Comparison of ENCODE assay signal across 1 cellular context in the genomic region with DNA sequence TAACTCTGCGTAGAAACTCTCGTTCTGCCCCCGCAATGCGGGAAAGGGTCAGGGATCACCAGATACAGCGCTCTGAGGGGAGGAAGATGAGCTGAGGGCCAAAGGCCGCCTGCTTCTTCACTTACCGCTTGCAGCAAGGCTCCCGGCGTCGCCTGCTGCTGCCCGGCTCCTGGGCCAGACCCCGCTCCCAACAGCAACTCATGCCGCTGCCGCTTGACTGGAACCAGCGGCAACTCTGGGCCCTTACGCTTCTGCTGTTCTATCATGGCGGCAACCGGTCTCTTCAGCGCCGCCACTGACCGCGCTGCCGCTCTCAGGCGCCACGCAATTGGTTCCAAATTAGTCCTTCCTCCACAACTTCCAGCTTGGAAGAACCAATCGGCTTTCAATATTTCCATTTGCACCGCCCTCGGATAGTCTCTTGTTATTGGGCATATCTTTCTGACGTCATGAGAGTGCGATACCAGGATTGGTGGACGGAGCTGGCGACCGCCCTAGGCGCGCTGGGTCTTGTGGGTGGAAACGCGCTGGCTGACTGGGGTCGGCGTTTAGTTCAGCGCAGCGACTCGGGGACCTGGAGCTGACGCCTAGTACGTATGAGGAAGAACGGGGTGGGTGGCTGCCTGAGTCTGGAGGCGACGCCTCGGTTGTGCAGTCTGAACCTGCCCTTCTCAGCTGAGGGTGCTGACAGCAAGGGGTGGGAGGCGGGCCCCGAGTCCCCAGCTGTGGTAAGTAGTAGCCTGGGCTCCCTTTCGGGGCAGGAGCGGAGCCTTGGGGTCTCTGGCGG.
A peak's percentile ranks its signal among the peaks of the same experiment; 100 is the strongest.
TF ChIP-seq lines count a peak whose summit lies in the region.

A gene (minus strand): TSS at position 303 of the 787 bp plus-strand sequence. CDS start 37 bp downstream, at position 266.
A gene with protein sequence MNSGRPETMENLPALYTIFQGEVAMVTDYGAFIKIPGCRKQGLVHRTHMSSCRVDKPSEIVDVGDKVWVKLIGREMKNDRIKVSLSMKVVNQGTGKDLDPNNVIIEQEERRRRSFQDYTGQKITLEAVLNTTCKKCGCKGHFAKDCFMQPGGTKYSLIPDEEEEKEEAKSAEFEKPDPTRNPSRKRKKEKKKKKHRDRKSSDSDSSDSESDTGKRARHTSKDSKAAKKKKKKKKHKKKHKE (plus strand): TSS at position 547 of the 787 bp plus-strand sequence. CDS start 13,067 bp downstream, outside the sequence.

TF ChIP-seq in SK-N-SH, 30 proteins besides CTCF, POLR2A, EP300 and RAD21 (continued from another document):
- peak; percentile 77; the same call in 1 of the 2 replicates for TF ChIP-seq SIN3A (IDR thresholded peaks at IDR 0.05; ENCODE audit: borderline replicate concordance, low read depth, low read length)
- TF ChIP-seq, protein P1, sequence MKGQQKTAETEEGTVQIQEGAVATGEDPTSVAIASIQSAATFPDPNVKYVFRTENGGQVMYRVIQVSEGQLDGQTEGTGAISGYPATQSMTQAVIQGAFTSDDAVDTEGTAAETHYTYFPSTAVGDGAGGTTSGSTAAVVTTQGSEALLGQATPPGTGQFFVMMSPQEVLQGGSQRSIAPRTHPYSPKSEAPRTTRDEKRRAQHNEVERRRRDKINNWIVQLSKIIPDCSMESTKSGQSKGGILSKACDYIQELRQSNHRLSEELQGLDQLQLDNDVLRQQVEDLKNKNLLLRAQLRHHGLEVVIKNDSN (IDR thresholded peaks at IDR 0.05; ENCODE audit: borderline replicate concordance, low read depth): no peak
- peak; percentile 82 for TF ChIP-seq TAF1 (IDR thresholded peaks at IDR 0.05; ENCODE audit: borderline replicate concordance, low read depth, low read length)
